Comparison of ENCODE assay signal across 10 cellular contexts in genomic region chr7:55556031-55556430, GRCh38. TPM values are rescaled to one million over a fixed set of nuclear protein-coding genes. Genes with fewer than 3 reads are reported as not detected.
DNase-seq lines count a peak whose midpoint lies in the region; ATAC-seq, FAIRE-seq and TF ChIP-seq lines count a peak whose summit lies in the region.
"Had no signal": no experiment of that assay in that cellular context is flagged by ENCODE, and none has a peak within 500 bp of the region (broad histone marks: within the 10 kb centered on the region; RNA-seq: fewer than 3 reads in every experiment).

No MANE protein-coding gene starts in this region.

- peaks cover 87% of the 10 kb centered on the region for H3K4me1 Mint-ChIP-seq in memory B cell

- WGBS in upper lobe of left lung, 2 donors, result 78 to 90% methylated on average over 1 of the region's 1 CpG

- TF ChIP-seq EP300 in upper lobe of left lung (IDR thresholded peaks at IDR 0.05), result no peak

- no peaks in the 10 kb centered on the region for H3K9me3 Mint-ChIP-seq in memory B cell

- no peak overlapping the region; the same call in 1 of the 2 replicates for H3K9ac ChIP-seq in KMS-11

- H3K79me2 ChIP-seq in KMS-11 (ENCODE audit: insufficient read depth, low read depth), result peaks cover 100% of the 10 kb centered on the region

- H3K27me3 ChIP-seq in KMS-11 (ENCODE audit: insufficient read depth, low read depth) (no peaks in the 10 kb centered on the region), upper lobe of left lung (no peaks in the 10 kb centered on the region)
- H3K27me3 ChIP-seq: suprapubic skin had no signal

- TF ChIP-seq POLR2A in upper lobe of left lung (IDR thresholded peaks at IDR 0.05), result no peak

- H3K4me1 ChIP-seq in KMS-11 (ENCODE audit: low read depth, poor library complexity, severe bottlenecking) (peaks cover 91% of the 10 kb centered on the region), upper lobe of left lung (peaks cover 19 to 29% (median 21%) of the 10 kb centered on the region in 4 donors)

- H3K36me3 Mint-ChIP-seq in memory B cell, result peaks cover 18% of the 10 kb centered on the region

- H2AFZ ChIP-seq in KMS-11 (ENCODE audit: low read depth), result no peak overlapping the region

- H3K36me3 ChIP-seq in KMS-11 (ENCODE audit: insufficient read depth), result peaks cover 4% of the 10 kb centered on the region; the same call in 1 of the 2 replicates
- H3K36me3 ChIP-seq in upper lobe of left lung, result peaks cover 0 to 4% (median 0%) of the 10 kb centered on the region in 4 donors
- H3K36me3 ChIP-seq: suprapubic skin had no signal

- TF ChIP-seq CTCF in KMS-11 (conservative IDR thresholded peaks at IDR 0.05; ENCODE audit: low read depth, low read length) (no peak), upper lobe of left lung (IDR thresholded peaks at IDR 0.05) (no peak), GM10266 (IDR thresholded peaks at IDR 0.05; ENCODE audit: control insufficient read depth, insufficient read depth, low read depth, missing control alignments) (no peak)

- DNase-seq in GM18507 (ENCODE audit: extremely low spot score, insufficient read length, low read depth), result no peak
- no peak for DNase-seq in memory B cell (ENCODE audit: low spot score in 2 of 2)
- no peak for DNase-seq in upper lobe of left lung
- DNase-seq in GM10266 (ENCODE audit: extremely low spot score), result no peak

- H3K27me3 Mint-ChIP-seq in memory B cell, result no peaks in the 10 kb centered on the region

- H3K27ac Mint-ChIP-seq in memory B cell, result peak overlapping the region; percentile 78

- no peaks in the 10 kb centered on the region for H3K9me3 ChIP-seq in upper lobe of left lung
- H3K9me3 ChIP-seq: suprapubic skin had no signal

- ATAC-seq in GM21367 (IDR thresholded peaks at IDR 0.05; ENCODE audit: unreplicated experiment) (peak; percentile 27), memory B cell (ENCODE audit: low read depth) (peak; percentile 33), GM18858 (IDR thresholded peaks at IDR 0.05; ENCODE audit: unreplicated experiment) (no peak), upper lobe of left lung (ENCODE audit: low FRiP score in 2 of 2) (no peak)
- ATAC-seq: Panc1 had no signal

- peaks cover 29% of the 10 kb centered on the region for H4K20me1 ChIP-seq in KMS-11 (ENCODE audit: insufficient read depth)

- H3K4me3 ChIP-seq in KMS-11 (IDR thresholded peaks at IDR 0.05; ENCODE audit: insufficient read depth, low read depth, low read length), result no peak overlapping the region
- H3K4me3 ChIP-seq in upper lobe of left lung, result no peak overlapping the region
- H3K4me3 ChIP-seq: suprapubic skin had no signal

- FAIRE-seq in GM18507 (lab: Jason Lieb, UNC), result peak; percentile 82
- FAIRE-seq: endometrium had no signal

- H3K27ac ChIP-seq in KMS-11 (peak overlapping the region; percentile 37; the same call in 1 of the 2 replicates), upper lobe of left lung (no peak overlapping the region)
- H3K27ac ChIP-seq: suprapubic skin had no signal

- H3K4me2 ChIP-seq in KMS-11, result peak overlapping the region; percentile 72

- peak overlapping the region; percentile 42 for H3K4me3 Mint-ChIP-seq in memory B cell

RNA-seq across cellular contexts. Expression of gene VOPP1, which starts 16.3 kb away (rescaled TPM):
- total RNA-seq in upper lobe of left lung, result 10 to 100 TPM; 27.2 to 67.6 (median 45.0) TPM

Comparison
In these comparisons a context has a peak if more than half of its experiments do, and no peak if none do; other contexts are left out.
1. ATAC-seq: peak in GM21367 (single experiment) and memory B cell (single experiment); none in GM18858 (single experiment) and upper lobe of left lung (0 of 2).